31 cellular contexts compared by ENCODE assay signal in genomic region chr13:41370736-41371135, GRCh38. TPM values are rescaled to one million over a fixed set of nuclear protein-coding genes. Genes with fewer than 3 reads are reported as not detected.
DNase-seq lines count a peak whose midpoint lies in the region; ATAC-seq and TF ChIP-seq lines count a peak whose summit lies in the region.
"Had no signal": no experiment of that assay in that cellular context is flagged by ENCODE, and none has a peak within 500 bp of the region (broad histone marks: within the 10 kb centered on the region; RNA-seq: fewer than 3 reads in every experiment).

No MANE protein-coding gene starts in this region.

- H3K14ac ChIP-seq in IMR-90 (replicated peaks; ENCODE audit: low read depth, low read length) = no peak overlapping the region

- H3K27me3 ChIP-seq in CD4-positive, CD25-positive, alpha-beta regulatory T cell (ENCODE audit: control insufficient read depth, insufficient read depth, low read length) = no peaks in the 10 kb centered on the region
- no peaks in the 10 kb centered on the region for H3K27me3 ChIP-seq in CD8-positive, alpha-beta T cell (ENCODE audit: insufficient read depth, low read length)
- no peaks in the 10 kb centered on the region for H3K27me3 ChIP-seq in IMR-90 (ENCODE audit: control insufficient read depth, insufficient read depth, low read length)
- H3K27me3 ChIP-seq: brain microvascular endothelial cell, right atrium auricular region, SJCRH30, upper lobe of right lung had no signal

- H4K5ac ChIP-seq in IMR-90 (ENCODE audit: low read depth, low read length) = no peak overlapping the region

- CTCF ChIA-PET in CD8-positive, alpha-beta T cell (lab: Charles Lee) = interaction anchor here (0.6 to 0.9 kb wide), 3 partner anchors 14 to 319 kb away, joined by 3 to 4 read pairs (median 3); no protein-coding TSS in a partner anchor
- CTCF ChIA-PET in IMR-90 (lab: Yijun Ruan, JAX) = no interaction called here

- ATAC-seq in CD4-positive, CD25-positive, alpha-beta regulatory T cell (ENCODE audit: low read depth in 2 of 2) = no peak
- ATAC-seq in CD8-positive, alpha-beta T cell = no peak
- ATAC-seq in IMR-90 (ENCODE audit: low read depth) (no peak), HG03196 (IDR thresholded peaks at IDR 0.05; ENCODE audit: unreplicated experiment) (no peak)
- ATAC-seq: HCT116, upper lobe of right lung had no signal

- H3K4me3 ChIP-seq in CD4-positive, CD25-positive, alpha-beta regulatory T cell (ENCODE audit: low read depth, low read length) = no peak overlapping the region
- no peak overlapping the region for H3K4me3 ChIP-seq in CD8-positive, alpha-beta T cell (ENCODE audit: low read depth, low read length)
- H3K4me3 ChIP-seq in IMR-90 (ENCODE audit: insufficient read depth, low read depth, low read length) (no peak overlapping the region), fibroblast of pulmonary artery (replicated peaks; ENCODE audit: low read depth, low read length) (no peak overlapping the region)
- H3K4me3 ChIP-seq: left ventricle myocardium inferior, right atrium auricular region, SJCRH30, smooth muscle cell, upper lobe of right lung had no signal

- H4K20me1 ChIP-seq in IMR-90 (ENCODE audit: insufficient read depth, low read length) = no peaks in the 10 kb centered on the region

- peak overlapping the region in 2 of 3 donors; percentile 15 to 64 for H3K27ac Mint-ChIP-seq in CD4-positive, CD25-positive, alpha-beta regulatory T cell
- peak overlapping the region; percentile 21 for H3K27ac Mint-ChIP-seq in CD8-positive, alpha-beta T cell
- H3K27ac Mint-ChIP-seq in activated CD4-positive, alpha-beta T cell treated with anti-CD3 and anti-CD28 coated beads, Interleukin-2, amount 10 ng/mL, durations not matched to agents 24 days and 14 days = no peak overlapping the region

- H3K18ac ChIP-seq in IMR-90 (ENCODE audit: low read depth, low read length) = no peak overlapping the region

- H4K91ac ChIP-seq in IMR-90 (ENCODE audit: insufficient read depth, low read depth, low read length) = no peak overlapping the region

- H3K9ac ChIP-seq in IMR-90 (ENCODE audit: low read depth, low read length) = no peak overlapping the region

- H3K36me3 Mint-ChIP-seq in CD4-positive, CD25-positive, alpha-beta regulatory T cell = peaks cover 66% of the 10 kb centered on the region
- peaks cover 83% of the 10 kb centered on the region for H3K36me3 Mint-ChIP-seq in CD8-positive, alpha-beta T cell
- H3K36me3 Mint-ChIP-seq in activated CD4-positive, alpha-beta T cell treated with anti-CD3 and anti-CD28 coated beads, Interleukin-2, amount 10 ng/mL, durations not matched to agents 24 days and 14 days (ENCODE audit: low read depth) = peaks cover 63% of the 10 kb centered on the region

- no peak overlapping the region for H3K4ac ChIP-seq in IMR-90 (ENCODE audit: low read depth, low read length)

- dilution Hi-C loops in IMR-90 (cut with HindIII; ENCODE audit: low sequenced_read_pairs, unreplicated experiment) = no loop called here

- no peak overlapping the region for H4K8ac ChIP-seq in IMR-90 (ENCODE audit: low read depth in 2 of 2, low read length in 2 of 2)

- H3K4me2 ChIP-seq in IMR-90 (ENCODE audit: low read depth, low read length) = no peak overlapping the region
- H3K4me2 ChIP-seq: smooth muscle cell had no signal

- H3K23ac ChIP-seq in IMR-90 (ENCODE audit: low read depth, low read length) = no peak overlapping the region

- TF ChIP-seq POLR2A in IMR-90 (IDR thresholded peaks at IDR 0.05; ENCODE audit: low read depth, low read length) = no peak

- no peak for DNase-seq in CD4-positive, CD25-positive, alpha-beta regulatory T cell
- DNase-seq in CD8-positive, alpha-beta T cell = no peak
- DNase-seq in IMR-90 = no peak
- DNase-seq in fibroblast of pulmonary artery (ENCODE audit: low read depth) = peak; percentile 24
- DNase-seq in NCI-H1694 treated with DMSO at 0.1 percent for 48 hours (lab: John Stamatoyannopoulos, UW) = no peak
- DNase-seq in activated CD4-positive, alpha-beta T cell treated with anti-CD3 and anti-CD28 coated beads, Interleukin-2, amount 10 ng/mL, durations not matched to agents 24 days and 14 days = no peak
- DNase-seq: activated CD4-positive, alpha-beta T cell treated with anti-CD3 and anti-CD28 coated beads for 48 hours; activated effector memory CD4-positive, alpha-beta T cell treated with anti-CD3 and anti-CD28 coated beads, Interleukin-2, amount 50 U/mL, for 16 hours; activated T-cell treated with anti-CD3 and anti-CD28 coated beads, Interleukin-2, amount 50 U/mL, for 1 hour; amygdala; brain microvascular endothelial cell; cerebellar nuclear complex; immature natural killer cell; left ventricle myocardium inferior; mesendoderm; MV-4-11; NCI-H1436; NCI-H2107; NCI-H345; posterior cingulate gyrus; SJCRH30; stimulated activated naive CD4-positive, alpha-beta T cell; SW 1271; T-helper 9 cell; upper lobe of right lung had no signal

- in situ Hi-C loops in IMR-90 (cut with MboI; ENCODE audit: low sequenced_read_pairs) = no loop called here

- no peak overlapping the region for H3K27ac ChIP-seq in CD4-positive, CD25-positive, alpha-beta regulatory T cell (ENCODE audit: insufficient read depth, low read length, poor library complexity, severe bottlenecking)
- H3K27ac ChIP-seq in CD8-positive, alpha-beta T cell (ENCODE audit: low read depth, low read length) = no peak overlapping the region
- no peak overlapping the region for H3K27ac ChIP-seq in IMR-90 (ENCODE audit: insufficient read depth, low read length)
- H3K27ac ChIP-seq: brain microvascular endothelial cell, C4-2B, left ventricle myocardium inferior, right atrium auricular region, SJCRH30, upper lobe of right lung, VCaP had no signal

- H2BK120ac ChIP-seq in IMR-90 (ENCODE audit: low read depth, low read length) = no peak overlapping the region

- no peak overlapping the region for H2BK15ac ChIP-seq in IMR-90 (ENCODE audit: low read depth, low read length)

- POLR2A ChIA-PET in CD8-positive, alpha-beta T cell (lab: Charles Lee) = no interaction called here
- POLR2A ChIA-PET in IMR-90 (lab: Charles Lee; ENCODE audit: unreplicated experiment) = interaction anchor here (0.6 kb wide), 1 partner anchor 593 kb away, joined by 3 read pairs; no protein-coding TSS in a partner anchor

- H2BK5ac ChIP-seq in IMR-90 (ENCODE audit: low read depth, low read length, poor library complexity, severe bottlenecking) = no peak overlapping the region

- H3K79me1 ChIP-seq in IMR-90 (ENCODE audit: low read depth in 1 of 2, low read length in 2 of 2) = peaks cover 3 to 7% of the 10 kb centered on the region in 2 experiments; a peak in 2 of 4 replicates

- TF ChIP-seq RAD21 in IMR-90 (IDR thresholded peaks at IDR 0.05; ENCODE audit: low read length) = no peak

- peaks cover 75% of the 10 kb centered on the region for H3K36me3 ChIP-seq in CD4-positive, CD25-positive, alpha-beta regulatory T cell (ENCODE audit: control insufficient read depth, insufficient read depth, low read length)
- H3K36me3 ChIP-seq in CD8-positive, alpha-beta T cell (ENCODE audit: insufficient read depth, low read length) = peaks cover 55% of the 10 kb centered on the region
- peaks cover 20% of the 10 kb centered on the region for H3K36me3 ChIP-seq in IMR-90 (ENCODE audit: control insufficient read depth, insufficient read depth, low read length)

- H3K9me1 ChIP-seq in IMR-90 (ENCODE audit: insufficient read depth, low read length) = no peaks in the 10 kb centered on the region

- H2AK9ac ChIP-seq in IMR-90 (replicated peaks; ENCODE audit: low read depth, low read length, poor library complexity) = no peak overlapping the region

- no peak for TF ChIP-seq CTCF in CD8-positive, alpha-beta T cell (IDR thresholded peaks at IDR 0.05)
- no peak for TF ChIP-seq CTCF in IMR-90 (conservative IDR thresholded peaks at IDR 0.05; ENCODE audit: low read depth, low read length)
- TF ChIP-seq CTCF in fibroblast of pulmonary artery (IDR thresholded peaks at IDR 0.05; ENCODE audit: low read length, missing control alignments) = no peak

- intact Hi-C loops in CD8-positive, alpha-beta T cell (cut with DNase I, micrococcal nuclease) = loop anchor here in 1 of 2 experiments (2.0 kb wide), 1 partner anchor 14 kb away; no protein-coding TSS in a partner anchor
- intact Hi-C loops in IMR-90 (cut with micrococcal nuclease) = no loop called here
- intact Hi-C loops in activated CD4-positive, alpha-beta T cell treated with anti-CD3 and anti-CD28 coated beads, Interleukin-2, amount 10 ng/mL, durations not matched to agents 24 days and 14 days (cut with micrococcal nuclease) = no loop called here

- H3K9me3 Mint-ChIP-seq in CD4-positive, CD25-positive, alpha-beta regulatory T cell = peaks cover 0 to 2% (median 0%) of the 10 kb centered on the region in 7 donors
- no peaks in the 10 kb centered on the region for H3K9me3 Mint-ChIP-seq in CD8-positive, alpha-beta T cell
- H3K9me3 Mint-ChIP-seq in activated CD4-positive, alpha-beta T cell treated with anti-CD3 and anti-CD28 coated beads, Interleukin-2, amount 10 ng/mL, durations not matched to agents 24 days and 14 days = peaks cover 4% of the 10 kb centered on the region
- H3K9me3 Mint-ChIP-seq: immature natural killer cell had no signal

- H2AFZ ChIP-seq in IMR-90 (replicated peaks; ENCODE audit: low read length, poor library complexity) = no peak overlapping the region

- no peaks in the 10 kb centered on the region for H3K4me1 ChIP-seq in CD4-positive, CD25-positive, alpha-beta regulatory T cell (ENCODE audit: control insufficient read depth, insufficient read depth, low read length, poor library complexity, severe bottlenecking)
- no peaks in the 10 kb centered on the region for H3K4me1 ChIP-seq in CD8-positive, alpha-beta T cell (ENCODE audit: insufficient read depth, low read length)
- no peaks in the 10 kb centered on the region for H3K4me1 ChIP-seq in IMR-90 (ENCODE audit: control insufficient read depth, insufficient read depth, low read length)
- H3K4me1 ChIP-seq: left ventricle myocardium inferior, right atrium auricular region, SJCRH30, upper lobe of right lung had no signal

- no TSS peak for BruUV-seq in IMR-90 (replicated peaks; lab: Mats Ljungman, UMichigan)

- H3K4me1 Mint-ChIP-seq in CD4-positive, CD25-positive, alpha-beta regulatory T cell = peaks cover 12 to 39% (median 27%) of the 10 kb centered on the region in 4 donors
- peaks cover 23% of the 10 kb centered on the region for H3K4me1 Mint-ChIP-seq in CD8-positive, alpha-beta T cell (ENCODE audit: low read depth)
- no peaks in the 10 kb centered on the region for H3K4me1 Mint-ChIP-seq in activated CD4-positive, alpha-beta T cell treated with anti-CD3 and anti-CD28 coated beads, Interleukin-2, amount 10 ng/mL, durations not matched to agents 24 days and 14 days

- H3K9me3 ChIP-seq in CD4-positive, CD25-positive, alpha-beta regulatory T cell (ENCODE audit: control insufficient read depth in 2 of 2, low read length in 2 of 2) = no peaks in the 10 kb centered on the region
- no peaks in the 10 kb centered on the region for H3K9me3 ChIP-seq in CD8-positive, alpha-beta T cell (ENCODE audit: low read length)
- H3K9me3 ChIP-seq in IMR-90 (ENCODE audit: control insufficient read depth, insufficient read depth, low read length) = no peaks in the 10 kb centered on the region
- H3K9me3 ChIP-seq: left ventricle myocardium inferior, right atrium auricular region, SJCRH30, upper lobe of right lung had no signal

- H3K4me3 Mint-ChIP-seq in CD4-positive, CD25-positive, alpha-beta regulatory T cell = no peak overlapping the region
- H3K4me3 Mint-ChIP-seq in CD8-positive, alpha-beta T cell = no peak overlapping the region
- no peak overlapping the region for H3K4me3 Mint-ChIP-seq in activated CD4-positive, alpha-beta T cell treated with anti-CD3 and anti-CD28 coated beads, Interleukin-2, amount 10 ng/mL, durations not matched to agents 24 days and 14 days
- H3K4me3 Mint-ChIP-seq: immature natural killer cell had no signal

- no peak overlapping the region for H2BK20ac ChIP-seq in IMR-90 (ENCODE audit: low read depth, low read length)

- no peak overlapping the region for H2AK5ac ChIP-seq in IMR-90 (ENCODE audit: low read depth, low read length)

- 100% methylated on average over 1 of the region's 2 CpGs; no CpG with 5 or more reads in 1 of the 2 experiments for WGBS in IMR-90 (ENCODE audit: extremely low coverage in 2 of 2, insufficient read length in 1 of 2), 2 experiments

- no peaks in the 10 kb centered on the region for H3K27me3 Mint-ChIP-seq in CD4-positive, CD25-positive, alpha-beta regulatory T cell
- H3K27me3 Mint-ChIP-seq in CD8-positive, alpha-beta T cell (ENCODE audit: low read depth) = no peaks in the 10 kb centered on the region
- H3K27me3 Mint-ChIP-seq in activated CD4-positive, alpha-beta T cell treated with anti-CD3 and anti-CD28 coated beads, Interleukin-2, amount 10 ng/mL, durations not matched to agents 24 days and 14 days = no peaks in the 10 kb centered on the region

- H3K56ac ChIP-seq in IMR-90 (ENCODE audit: extremely low read depth, insufficient read depth, low read length) = no peak overlapping the region

RNA-seq across cellular contexts. Expression of gene NAA16, which starts 59.7 kb away (rescaled TPM):
- total RNA-seq in CD4-positive, CD25-positive, alpha-beta regulatory T cell = 65.8 TPM
- polyA plus RNA-seq in CD4-positive, CD25-positive, alpha-beta regulatory T cell = 10 to 100 TPM in 3 of 4 donors, 1 to 10 TPM in 1; 9.4 to 16.1 (median 14.7) TPM
- 100 to 1,000 TPM; 103 to 105 TPM for total RNA-seq in CD8-positive, alpha-beta T cell
- 6.6 and 13.1 TPM in 2 replicates for total RNA-seq in IMR-90 (2012; rRNA removed)
- polyA plus RNA-seq in IMR-90 (2012; rRNA removed) = 6.1 and 8.8 TPM in 2 replicates
- 0.95 and 1.5 TPM in 2 replicates for polyA plus RNA-seq in IMR-90 (2012; cell fraction: cytosol; rRNA removed)
- polyA plus RNA-seq in IMR-90 (2012; cell fraction: nucleus; rRNA removed; ENCODE audit: low replicate concordance) = 7.0 and 30.5 TPM in 2 replicates
- total RNA-seq in activated CD4-positive, alpha-beta T cell treated with anti-CD3 and anti-CD28 coated beads, Interleukin-2, amount 10 ng/mL, durations not matched to agents 24 days and 14 days = 30.3 and 31.2 TPM in 2 replicates
